Comparison of ENCODE assay signal across 18 cellular contexts in the genomic region with DNA sequence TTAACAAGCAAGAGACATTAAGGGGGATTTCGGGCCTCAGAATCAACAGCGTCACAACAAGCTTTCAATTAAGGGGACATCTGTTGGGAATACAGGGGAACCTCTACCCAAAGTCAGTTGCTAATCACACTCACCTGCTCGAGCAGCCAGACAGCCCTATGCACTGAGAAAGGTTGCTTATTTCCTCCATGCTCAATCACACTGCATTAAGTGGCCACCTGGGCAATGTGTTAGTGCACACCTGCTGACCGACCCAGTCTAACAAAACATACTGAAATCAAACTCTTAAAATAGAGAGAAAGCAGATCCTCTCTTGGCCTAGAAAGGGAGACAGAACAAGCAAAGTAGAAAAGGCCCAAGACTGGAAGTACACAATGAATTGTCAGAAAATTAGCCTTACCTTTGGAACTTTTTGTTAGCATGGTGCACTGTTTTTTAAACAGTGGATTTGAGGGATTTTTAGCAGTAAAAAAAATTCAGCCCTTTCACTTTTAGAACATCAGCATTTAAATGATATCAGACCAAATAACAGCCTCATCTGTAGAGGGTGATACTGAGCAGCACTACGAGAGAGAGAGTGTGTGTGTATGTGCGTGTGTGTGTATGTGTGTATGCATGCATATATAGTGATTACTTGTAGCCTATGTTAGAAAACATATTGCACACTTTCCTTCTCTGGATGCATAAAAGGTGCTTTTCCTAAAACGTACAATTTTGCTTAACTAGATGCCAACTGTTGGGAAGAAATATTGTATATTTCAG.
DNase-seq lines count a peak whose midpoint lies in the region; ATAC-seq and TF ChIP-seq lines count a peak whose summit lies in the region.
"Had no signal": no experiment of that assay in that cellular context is flagged by ENCODE, and none has a peak within 500 bp of the region (broad histone marks: within the 10 kb centered on the region; RNA-seq: fewer than 3 reads in every experiment).

No MANE protein-coding gene starts in this region.

- no peak overlapping the region for H3K14ac ChIP-seq in H9 (ENCODE audit: insufficient read depth, low read length)

- H2BK20ac ChIP-seq in H9 (ENCODE audit: low read depth, low read length, poor library complexity, severe bottlenecking): no peak overlapping the region

- no peak overlapping the region for H2BK5ac ChIP-seq in H9 (ENCODE audit: insufficient read length, low read length)

- no peak overlapping the region for H3T11ph ChIP-seq in H9 (ENCODE audit: low read length)

- H3K23ac ChIP-seq in H9 (ENCODE audit: insufficient read length, low read depth, low read length): no peak overlapping the region

- H2AFZ ChIP-seq in H9 (ENCODE audit: low read length): peak overlapping the region; percentile 48

- no peak overlapping the region for H2BK12ac ChIP-seq in H9 (ENCODE audit: insufficient read length, low read depth, low read length)

- no peak overlapping the region for H2BK15ac ChIP-seq in H9 (ENCODE audit: low read depth, low read length)

- H2AK5ac ChIP-seq in H9 (ENCODE audit: insufficient read length, low read length): no peak overlapping the region

- ATAC-seq in GM18867 (IDR thresholded peaks at IDR 0.05; ENCODE audit: unreplicated experiment): no peak
- ATAC-seq: gastrocnemius medialis; naive thymus-derived CD4-positive, alpha-beta T cell; pancreas had no signal

- TF ChIP-seq CTCF in H9 (conservative IDR thresholded peaks at IDR 0.05): no peak
- peak; percentile 30 for TF ChIP-seq CTCF in endodermal cell (conservative IDR thresholded peaks at IDR 0.05)

- H3K4me1 Mint-ChIP-seq in H9 (no peaks in the 10 kb centered on the region), endodermal cell (no peaks in the 10 kb centered on the region)
- H3K4me1 Mint-ChIP-seq: naive thymus-derived CD4-positive, alpha-beta T cell had no signal

- no peak overlapping the region for H3K4ac ChIP-seq in H9 (ENCODE audit: low read depth, low read length)

- H3K27ac Mint-ChIP-seq in H9 (peak overlapping the region in 1 of 3 experiments; percentile 52; a peak in 1 of 7 replicates), endodermal cell (no peak overlapping the region)
- H3K27ac Mint-ChIP-seq: naive thymus-derived CD4-positive, alpha-beta T cell had no signal

- WGBS in H9 (ENCODE audit: extremely low coverage, insufficient read length, low lambda C conversion rate): no CpG with 5 or more reads among the region's 7 CpGs
- 88 to 94% methylated on average over 5 to 7 of the region's 7 CpGs for WGBS in endodermal cell (ENCODE audit: insufficient coverage in 1 of 2, insufficient read length in 1 of 2), 2 experiments

- H3K4me1 ChIP-seq in H9 (ENCODE audit: insufficient read depth, low read length): no peaks in the 10 kb centered on the region
- no peaks in the 10 kb centered on the region for H3K4me1 ChIP-seq in endodermal cell (ENCODE audit: control insufficient read depth, insufficient read depth, low read length)
- H3K4me1 ChIP-seq: gastrocnemius medialis, pancreas, tibial nerve had no signal

- H3K9me3 ChIP-seq in H9 (ENCODE audit: control insufficient read depth, low read depth, low read length): no peaks in the 10 kb centered on the region
- no peaks in the 10 kb centered on the region for H3K9me3 ChIP-seq in endodermal cell (ENCODE audit: control insufficient read depth, low read length)
- H3K9me3 ChIP-seq: gastrocnemius medialis, HAP-1, pancreas, tibial nerve had no signal

- no peak overlapping the region for H4K8ac ChIP-seq in H9 (replicated peaks; ENCODE audit: insufficient read length, low read depth, low read length)

- no peak overlapping the region for H3K56ac ChIP-seq in H9 (ENCODE audit: insufficient read length, low read depth, low read length)

- no peaks in the 10 kb centered on the region for H3K79me1 ChIP-seq in H9 (ENCODE audit: insufficient read depth, low read depth, low read length, poor library complexity, severe bottlenecking)

- H3K9ac ChIP-seq in H9 (ENCODE audit: extremely low read depth, insufficient read length, low read length) (no peak overlapping the region), endodermal cell (ENCODE audit: extremely low read depth, low read length, poor library complexity, severe bottlenecking) (no peak overlapping the region)

- H3K36me3 ChIP-seq in endodermal cell (ENCODE audit: control insufficient read depth, insufficient read depth, low read length): no peaks in the 10 kb centered on the region
- H3K36me3 ChIP-seq: gastrocnemius medialis, HAP-1, pancreas, tibial nerve had no signal

- no peaks in the 10 kb centered on the region for H3K23me2 ChIP-seq in H9 (ENCODE audit: insufficient read length, low read depth, low read length, poor library complexity, severe bottlenecking)

- H3K27me3 ChIP-seq in H9 (ENCODE audit: insufficient read depth, low read length) (no peaks in the 10 kb centered on the region), endodermal cell (ENCODE audit: control insufficient read depth, insufficient read depth, low read length, poor library complexity, severe bottlenecking) (no peaks in the 10 kb centered on the region)
- H3K27me3 ChIP-seq: gastrocnemius medialis, pancreas, tibial nerve had no signal

- H4K20me1 ChIP-seq in H9 (ENCODE audit: control insufficient read depth, insufficient read depth, insufficient read length): no peaks in the 10 kb centered on the region

- no peak overlapping the region for H4K91ac ChIP-seq in H9 (ENCODE audit: insufficient read length, low read depth, low read length)

- no peaks in the 10 kb centered on the region for H3K79me2 ChIP-seq in H9 (ENCODE audit: insufficient read depth, low read length)

- DNase-seq in H9: no peak
- peak; percentile 45 for DNase-seq in NCI-H187 treated with DMSO at 0.1 percent for 48 hours (lab: John Stamatoyannopoulos, UW)
- peak; percentile 95 for DNase-seq in NCI-H69 (lab: John Stamatoyannopoulos, UW)
- DNase-seq in endodermal cell: no peak
- DNase-seq in middle frontal gyrus (ENCODE audit: extremely low spot score, low spot score): no peak
- no peak for DNase-seq in mucosa of gallbladder (ENCODE audit: low spot score)
- DNase-seq: activated CD4-positive, alpha-beta T cell treated with anti-CD3 and anti-CD28 coated beads for 48 hours; activated gamma-delta T cell; COR-L47; gastrocnemius medialis; Kasumi-1; kidney; naive thymus-derived CD4-positive, alpha-beta T cell; pancreas; stimulated activated naive CD4-positive, alpha-beta T cell had no signal

- H3K9me3 Mint-ChIP-seq in H9: no peaks in the 10 kb centered on the region
- no peaks in the 10 kb centered on the region for H3K9me3 Mint-ChIP-seq in endodermal cell

- H2BK120ac ChIP-seq in H9 (ENCODE audit: low read depth, low read length, poor library complexity, severe bottlenecking): no peak overlapping the region

- no peak overlapping the region for H3K18ac ChIP-seq in H9 (ENCODE audit: insufficient read length, low read depth, low read length)

- H3K36me3 Mint-ChIP-seq in H9 (ENCODE audit: insufficient read depth in 1 of 3, low read depth in 3 of 3): no peaks in the 10 kb centered on the region
- no peaks in the 10 kb centered on the region for H3K36me3 Mint-ChIP-seq in endodermal cell (ENCODE audit: low read depth)
- H3K36me3 Mint-ChIP-seq: naive thymus-derived CD4-positive, alpha-beta T cell had no signal

- H3K4me3 Mint-ChIP-seq in H9: no peak overlapping the region
- H3K4me3 Mint-ChIP-seq in endodermal cell: no peak overlapping the region
- H3K4me3 Mint-ChIP-seq: naive thymus-derived CD4-positive, alpha-beta T cell had no signal

- H3K4me2 ChIP-seq in H9 (ENCODE audit: insufficient read depth, insufficient read length, low read length): no peak overlapping the region

- no peak overlapping the region for H4K5ac ChIP-seq in H9 (ENCODE audit: insufficient read length, low read depth, low read length)

- H3K27ac ChIP-seq in H9 (ENCODE audit: insufficient read length, low read depth, low read length): no peak overlapping the region
- H3K27ac ChIP-seq in endodermal cell (ENCODE audit: low read depth, low read length): no peak overlapping the region
- H3K27ac ChIP-seq: gastrocnemius medialis, pancreas, tibial nerve had no signal

- no peak overlapping the region for H3K4me3 ChIP-seq in endodermal cell (ENCODE audit: low read length)
- H3K4me3 ChIP-seq: gastrocnemius medialis, HAP-1, pancreas, tibial nerve had no signal

- H3K27me3 Mint-ChIP-seq in H9 (ENCODE audit: low read depth) (no peaks in the 10 kb centered on the region), endodermal cell (ENCODE audit: insufficient read depth) (no peaks in the 10 kb centered on the region)
- H3K27me3 Mint-ChIP-seq: naive thymus-derived CD4-positive, alpha-beta T cell had no signal

Comparison
In these comparisons a context has a peak if more than half of its experiments do, and no peak if none do; other contexts are left out.
1. DNase-seq: peak in NCI-H187 treated with DMSO at 0.1 percent for 48 hours (single experiment) and NCI-H69 (single experiment); none in H9 (single experiment), endodermal cell (single experiment), middle frontal gyrus (single experiment) and mucosa of gallbladder (single experiment).